8 cellular contexts compared by ENCODE assay signal in genomic region chr19:16445238-16446107, GRCh38. TPM values are rescaled to one million over a fixed set of nuclear protein-coding genes. Genes with fewer than 3 reads are reported as not detected.
DNase-seq lines count a peak whose midpoint lies in the region; ATAC-seq, FAIRE-seq and TF ChIP-seq lines count a peak whose summit lies in the region.

No MANE protein-coding gene starts in this region.

- H3K27me3 ChIP-seq in HepG2 (ENCODE audit: control insufficient read depth in 1 of 2, insufficient read depth in 2 of 2, low read length in 2 of 2) (no peaks in the 10 kb centered on the region), right lobe of liver (no peaks in the 10 kb centered on the region), Karpas-422 (ENCODE audit: low read length) (no peaks in the 10 kb centered on the region), tibial nerve (no peaks in the 10 kb centered on the region)

- H3K4me1 ChIP-seq in HepG2 (ENCODE audit: insufficient read depth, low read length): peaks cover 44% of the 10 kb centered on the region
- peaks cover 0 to 23% (median 9%) of the 10 kb centered on the region in 4 donors for H3K4me1 ChIP-seq in right lobe of liver
- peaks cover 87% of the 10 kb centered on the region for H3K4me1 ChIP-seq in Karpas-422 (ENCODE audit: low read length)
- peaks cover 0 to 69% (median 34%) of the 10 kb centered on the region in 4 donors for H3K4me1 ChIP-seq in tibial nerve

- peak overlapping the region; percentile 70 for H3K27ac Mint-ChIP-seq in central memory CD8-positive, alpha-beta T cell (ENCODE audit: low read depth)

- FAIRE-seq in HepG2 (lab: Jason Lieb, UNC): no peak

- H3K9me2 ChIP-seq in Karpas-422 (replicated peaks; ENCODE audit: insufficient read depth, low read length): no peaks in the 10 kb centered on the region

- H3K4me3 ChIP-seq in HepG2 (replicated peaks in 1 of 3; ENCODE audit: insufficient read depth in 1 of 3, low read depth in 2 of 3, low read length in 3 of 3) (no peak overlapping the region), right lobe of liver (no peak overlapping the region), Karpas-422 (ENCODE audit: low read length) (peak overlapping the region; percentile 49), tibial nerve (no peak overlapping the region)

- no peak overlapping the region for H3K4me2 ChIP-seq in HepG2 (ENCODE audit: low read depth, low read length)
- peak overlapping the region; percentile 73 for H3K4me2 ChIP-seq in Karpas-422 (ENCODE audit: low read depth, low read length, poor library complexity, severe bottlenecking)

- 92% methylated on average over 13 of the region's 14 CpGs for WGBS in HepG2 (ENCODE audit: low lambda C conversion rate)
- 76% methylated on average over 10 of the region's 14 CpGs for WGBS in right lobe of liver (ENCODE audit: insufficient coverage, low coverage, low lambda C conversion rate, missing lambda C conversion rate)
- 66 to 75% methylated on average over 13 to 14 of the region's 14 CpGs for WGBS in tibial nerve, 2 donors

- H3K79me2 ChIP-seq in HepG2 (ENCODE audit: insufficient read depth, low read length) (peaks cover 81% of the 10 kb centered on the region), Karpas-422 (ENCODE audit: low read length) (peaks cover 51% of the 10 kb centered on the region)

- TF ChIP-seq RAD21 in HepG2 (CRISPR knock-in tag; IDR thresholded peaks at IDR 0.05): peak; percentile 44; the same call in 1 of the 2 replicates

- H3K9me3 ChIP-seq in HepG2 (ENCODE audit: low read length) (no peaks in the 10 kb centered on the region), right lobe of liver (no peaks in the 10 kb centered on the region), Karpas-422 (ENCODE audit: low read length) (no peaks in the 10 kb centered on the region), tibial nerve (no peaks in the 10 kb centered on the region)

- H3K36me3 Mint-ChIP-seq in central memory CD8-positive, alpha-beta T cell (ENCODE audit: insufficient read depth): peaks cover 22% of the 10 kb centered on the region

- peaks cover 4% of the 10 kb centered on the region for H3K9me3 Mint-ChIP-seq in central memory CD8-positive, alpha-beta T cell

- peak; percentile 57 for ATAC-seq in HepG2
- ATAC-seq in right lobe of liver: no peak
- ATAC-seq in central memory CD8-positive, alpha-beta T cell (replicated peaks; ENCODE audit: extremely low read depth, poor library complexity, severe bottlenecking): no peak
- no peak for ATAC-seq in HG02885 (IDR thresholded peaks at IDR 0.05; ENCODE audit: poor library complexity, unreplicated experiment)

- peaks cover 60% of the 10 kb centered on the region for H3K4me1 Mint-ChIP-seq in central memory CD8-positive, alpha-beta T cell

- H3K27me3 Mint-ChIP-seq in central memory CD8-positive, alpha-beta T cell: no peaks in the 10 kb centered on the region

- H2AFZ ChIP-seq in HepG2 (ENCODE audit: low read length) (no peak overlapping the region), Karpas-422 (ENCODE audit: low read length) (no peak overlapping the region)

- H3K27ac ChIP-seq in HepG2 (ENCODE audit: extremely low read length, insufficient read depth, low read length) (no peak overlapping the region), right lobe of liver (no peak overlapping the region), Karpas-422 (ENCODE audit: low read length) (peak overlapping the region; percentile 99), tibial nerve (peak overlapping the region in 3 of 4 donors; percentile 42 to 66 (median 63))

- peaks cover 10% of the 10 kb centered on the region; the same call in 1 of the 2 replicates for H4K20me1 ChIP-seq in HepG2 (ENCODE audit: insufficient read depth, low read length)
- no peaks in the 10 kb centered on the region; the same call in 1 of the 2 replicates for H4K20me1 ChIP-seq in Karpas-422 (ENCODE audit: insufficient read depth, low read depth, low read length)

- CTCF ChIA-PET in HepG2 (lab: Yijun Ruan, JAX; ENCODE audit: low intra/inter-chr PET ratio, low total read pairs): no interaction called here

- peak; percentile 58 for TF ChIP-seq CTCF in HepG2 (CRISPR knock-in tag; IDR thresholded peaks at IDR 0.05)
- TF ChIP-seq CTCF in right lobe of liver (IDR thresholded peaks at IDR 0.05): no peak
- no peak for TF ChIP-seq CTCF in tibial nerve (IDR thresholded peaks at IDR 0.05)

- DNase-seq in HepG2 (ENCODE audit: low spot score) (peak; percentile 32), right lobe of liver (no peak), Karpas-422 (peak; percentile 93), tibial nerve (ENCODE audit: low spot score in 2 of 2) (no peak), NCI-H2029 (lab: John Stamatoyannopoulos, UW) (no peak)
- no peak for DNase-seq in central memory CD8-positive, alpha-beta T cell (ENCODE audit: low spot score in 2 of 2)
- no peak for DNase-seq in stimulated activated CD4-positive, alpha-beta T cell treated with anti-CD3 and anti-CD28 coated beads, Interleukin-2, amount 100 ng/mL, for 24 hours

- H3K4me3 Mint-ChIP-seq in central memory CD8-positive, alpha-beta T cell: no peak overlapping the region

- no TSS peak for BruUV-seq in HepG2 (replicated peaks; lab: Mats Ljungman, UMichigan)

- in situ Hi-C loops in HepG2 (cut with HindIII; ENCODE audit: extremely low pct_ligation_motif_present, low pct_unique_long_range_greater_than_20kb): no loop called here

- TF ChIP-seq POLR2A in HepG2 (IDR thresholded peaks at IDR 0.05; ENCODE audit: insufficient read depth in 1 of 2, low read depth in 2 of 2, low read length in 2 of 2) (no peak), right lobe of liver (IDR thresholded peaks at IDR 0.05) (no peak), tibial nerve (IDR thresholded peaks at IDR 0.05) (no peak)

- H3K36me3 ChIP-seq in HepG2 (replicated peaks in 1 of 2; ENCODE audit: control insufficient read depth in 1 of 2, insufficient read depth in 2 of 2, low read length in 2 of 2) (peaks cover 3 to 17% of the 10 kb centered on the region in 2 experiments; a peak in 4 of 5 replicates), right lobe of liver (peaks cover 0 to 9% (median 0%) of the 10 kb centered on the region in 4 donors), Karpas-422 (ENCODE audit: insufficient read depth, low read length) (peaks cover 6% of the 10 kb centered on the region; the same call in 1 of the 2 replicates), tibial nerve (peaks cover 0 to 13% (median 0%) of the 10 kb centered on the region in 3 donors)

- intact Hi-C loops in HepG2 (cut with micrococcal nuclease; ENCODE audit: unreplicated experiment): loop anchor here (2.0 to 10.0 kb wide), 2 partner anchors 19 to 49 kb away; partner anchors contain the start of genes C19orf44 and CALR3
- intact Hi-C loops in right lobe of liver (cut with DNase I): no loop called here

- H3K9ac ChIP-seq in HepG2 (ENCODE audit: insufficient read depth, low read depth, low read length): no peak overlapping the region
- peak overlapping the region; percentile 86 for H3K9ac ChIP-seq in Karpas-422 (ENCODE audit: low read length)

- TF ChIP-seq EP300 in HepG2 (IDR thresholded peaks at IDR 0.05; ENCODE audit: low read depth in 2 of 2, low read length in 2 of 2) (no peak), HepG2 (CRISPR knock-in tag; IDR thresholded peaks at IDR 0.05; ENCODE audit: borderline replicate concordance) (no peak), tibial nerve (IDR thresholded peaks at IDR 0.05) (no peak)

- POLR2A ChIA-PET in HepG2 (lab: Yijun Ruan, JAX): interaction anchor here (1.1 kb wide), 1 partner anchor 12 kb away, joined by 4 read pairs; no protein-coding TSS in a partner anchor

RNA-seq across cellular contexts. Expression of gene EPS15L1, which starts 26.3 kb away (rescaled TPM):
- total RNA-seq in HepG2 (2016; rRNA removed; fragmentation: Illumina TruSeq; extraction: Trizol) (7.0 and 8.6 TPM in 2 replicates), right lobe of liver (10 to 100 TPM in 4 of 6 experiments, 1 to 10 TPM in 2; 6.3 to 22.5 (median 13.8) TPM), tibial nerve (10 to 100 TPM; 29.1 to 41.5 (median 33.3) TPM)
- 3.7 and 4.1 TPM in 2 replicates for total RNA-seq in HepG2 (2016; cell fraction: cytosol; rRNA removed; fragmentation: Illumina TruSeq; extraction: Trizol; ENCODE audit: low read depth)
- 8.4 and 8.7 TPM in 2 replicates for total RNA-seq in HepG2 (2016; cell fraction: insoluble cytoplasmic fraction; rRNA removed; fragmentation: Illumina TruSeq; extraction: Trizol)
- total RNA-seq in HepG2 (2016; cell fraction: membrane; rRNA removed; fragmentation: Illumina TruSeq; extraction: Trizol): 5.5 and 7.2 TPM in 2 replicates
- 16.1 and 18.4 TPM in 2 replicates for total RNA-seq in HepG2 (2016; cell fraction: nucleus; rRNA removed; fragmentation: Illumina TruSeq; extraction: Trizol)
- polyA plus RNA-seq in HepG2 (2011; rRNA removed): 14.0 and 16.5 TPM in 2 replicates
- 8.2 and 8.5 TPM in 2 replicates for polyA plus RNA-seq in HepG2 (2011; cell fraction: cytosol; rRNA removed)
- polyA plus RNA-seq in HepG2 (2011; cell fraction: nucleus; rRNA removed): 28.2 and 31.7 TPM in 2 replicates
- polyA plus RNA-seq in HepG2 (2012): 23.7 and 24.6 TPM in 2 replicates
- polyA plus RNA-seq in HepG2 (2016; cell fraction: cytosol; fragmentation: Illumina TruSeq; extraction: Trizol; ENCODE audit: low read depth): 2.8 TPM in 2 replicates
- polyA plus RNA-seq in HepG2 (2016; cell fraction: insoluble cytoplasmic fraction; fragmentation: Illumina TruSeq; extraction: Trizol; ENCODE audit: low read depth): 18.3 and 21.1 TPM in 2 replicates
- 3.9 and 5.1 TPM in 2 replicates for polyA plus RNA-seq in HepG2 (2016; cell fraction: membrane; fragmentation: Illumina TruSeq; extraction: Trizol; ENCODE audit: low read depth)
- polyA plus RNA-seq in HepG2 (2016; cell fraction: nucleus; fragmentation: Illumina TruSeq; extraction: Trizol; ENCODE audit: insufficient read depth, low read depth): 25.3 and 31.3 TPM in 2 replicates
- 22.5 and 23.7 TPM in 2 replicates for polyA minus RNA-seq in HepG2 (2011; rRNA and poly(A)+ RNA removed; ENCODE audit: low replicate concordance)
- polyA minus RNA-seq in HepG2 (2011; cell fraction: cytosol; rRNA and poly(A)+ RNA removed): 13.0 and 19.8 TPM in 2 replicates
- polyA minus RNA-seq in HepG2 (2011; cell fraction: nucleus; rRNA and poly(A)+ RNA removed): 31.8 and 42.8 TPM in 2 replicates
- 35.9 and 65.5 TPM in 2 replicates for total RNA-seq in Karpas-422 (2014; rRNA removed; shearing (Covaris generic); ENCODE audit: low replicate concordance)

RNA-seq across cellular contexts. Expression of gene CALR3, which starts 50.5 kb away (rescaled TPM):
- total RNA-seq in HepG2 (2016; rRNA removed; fragmentation: Illumina TruSeq; extraction: Trizol): not detected in 2 replicates
- total RNA-seq in HepG2 (2016; cell fraction: cytosol; rRNA removed; fragmentation: Illumina TruSeq; extraction: Trizol; ENCODE audit: low read depth): not detected in 2 replicates
- total RNA-seq in HepG2 (2016; cell fraction: insoluble cytoplasmic fraction; rRNA removed; fragmentation: Illumina TruSeq; extraction: Trizol): not detected in 2 replicates
- not detected in 2 replicates for total RNA-seq in HepG2 (2016; cell fraction: membrane; rRNA removed; fragmentation: Illumina TruSeq; extraction: Trizol)
- not detected in 2 replicates for total RNA-seq in HepG2 (2016; cell fraction: nucleus; rRNA removed; fragmentation: Illumina TruSeq; extraction: Trizol)
- not detected in 2 replicates for polyA plus RNA-seq in HepG2 (2011; rRNA removed)
- polyA plus RNA-seq in HepG2 (2011; cell fraction: cytosol; rRNA removed): not detected in 2 replicates
- polyA plus RNA-seq in HepG2 (2011; cell fraction: nucleus; rRNA removed): not detected in 2 replicates
- 0.16 TPM in 1 of 2 replicates, not detected in the other for polyA plus RNA-seq in HepG2 (2012)
- polyA plus RNA-seq in HepG2 (2016; cell fraction: cytosol; fragmentation: Illumina TruSeq; extraction: Trizol; ENCODE audit: low read depth): not detected in 2 replicates
- not detected in 2 replicates for polyA plus RNA-seq in HepG2 (2016; cell fraction: insoluble cytoplasmic fraction; fragmentation: Illumina TruSeq; extraction: Trizol; ENCODE audit: low read depth)
- not detected in 2 replicates for polyA plus RNA-seq in HepG2 (2016; cell fraction: membrane; fragmentation: Illumina TruSeq; extraction: Trizol; ENCODE audit: low read depth)
- polyA plus RNA-seq in HepG2 (2016; cell fraction: nucleus; fragmentation: Illumina TruSeq; extraction: Trizol; ENCODE audit: insufficient read depth, low read depth): not detected in 2 replicates
- not detected in 2 replicates for polyA minus RNA-seq in HepG2 (2011; rRNA and poly(A)+ RNA removed; ENCODE audit: low replicate concordance)
- polyA minus RNA-seq in HepG2 (2011; cell fraction: cytosol; rRNA and poly(A)+ RNA removed): not detected in 2 replicates
- not detected in 2 replicates for polyA minus RNA-seq in HepG2 (2011; cell fraction: nucleus; rRNA and poly(A)+ RNA removed)
- not detected for total RNA-seq in right lobe of liver
- total RNA-seq in Karpas-422 (2014; rRNA removed; shearing (Covaris generic); ENCODE audit: low replicate concordance): 0.71 TPM in 1 of 2 replicates, not detected in the other
- not detected for total RNA-seq in tibial nerve

RNA-seq across cellular contexts. Expression of gene C19orf44, which starts 50.7 kb away (rescaled TPM):
- 3.6 and 4.3 TPM in 2 replicates for total RNA-seq in HepG2 (2016; rRNA removed; fragmentation: Illumina TruSeq; extraction: Trizol)
- total RNA-seq in HepG2 (2016; cell fraction: cytosol; rRNA removed; fragmentation: Illumina TruSeq; extraction: Trizol; ENCODE audit: low read depth): 2.6 and 3.0 TPM in 2 replicates
- total RNA-seq in HepG2 (2016; cell fraction: insoluble cytoplasmic fraction; rRNA removed; fragmentation: Illumina TruSeq; extraction: Trizol): 2.7 and 3.1 TPM in 2 replicates
- total RNA-seq in HepG2 (2016; cell fraction: membrane; rRNA removed; fragmentation: Illumina TruSeq; extraction: Trizol): 1.9 and 2.2 TPM in 2 replicates
- total RNA-seq in HepG2 (2016; cell fraction: nucleus; rRNA removed; fragmentation: Illumina TruSeq; extraction: Trizol): 4.6 and 4.8 TPM in 2 replicates
- 3.2 and 4.1 TPM in 2 replicates for polyA plus RNA-seq in HepG2 (2011; rRNA removed)
- 3.3 and 3.5 TPM in 2 replicates for polyA plus RNA-seq in HepG2 (2011; cell fraction: cytosol; rRNA removed)
- polyA plus RNA-seq in HepG2 (2011; cell fraction: nucleus; rRNA removed): 10.6 and 11.2 TPM in 2 replicates
- 3.4 and 5.4 TPM in 2 replicates for polyA plus RNA-seq in HepG2 (2012)
- 0.60 and 0.90 TPM in 2 replicates for polyA plus RNA-seq in HepG2 (2016; cell fraction: cytosol; fragmentation: Illumina TruSeq; extraction: Trizol; ENCODE audit: low read depth)
- polyA plus RNA-seq in HepG2 (2016; cell fraction: insoluble cytoplasmic fraction; fragmentation: Illumina TruSeq; extraction: Trizol; ENCODE audit: low read depth): 3.6 and 4.3 TPM in 2 replicates
- 1.5 TPM in 2 replicates for polyA plus RNA-seq in HepG2 (2016; cell fraction: membrane; fragmentation: Illumina TruSeq; extraction: Trizol; ENCODE audit: low read depth)
- polyA plus RNA-seq in HepG2 (2016; cell fraction: nucleus; fragmentation: Illumina TruSeq; extraction: Trizol; ENCODE audit: insufficient read depth, low read depth): 10.2 and 12.1 TPM in 2 replicates
- 2.9 and 3.4 TPM in 2 replicates for polyA minus RNA-seq in HepG2 (2011; rRNA and poly(A)+ RNA removed; ENCODE audit: low replicate concordance)
- 2.4 and 4.4 TPM in 2 replicates for polyA minus RNA-seq in HepG2 (2011; cell fraction: cytosol; rRNA and poly(A)+ RNA removed)
- polyA minus RNA-seq in HepG2 (2011; cell fraction: nucleus; rRNA and poly(A)+ RNA removed): 6.7 and 8.1 TPM in 2 replicates
- total RNA-seq in right lobe of liver: 1 to 10 TPM; 1.8 to 4.3 (median 2.5) TPM
- 4.7 and 15.1 TPM in 2 replicates for total RNA-seq in Karpas-422 (2014; rRNA removed; shearing (Covaris generic); ENCODE audit: low replicate concordance)
- 10 to 100 TPM; 13.4 to 19.0 (median 15.8) TPM for total RNA-seq in tibial nerve

Comparison
In these comparisons a context has a peak if more than half of its experiments do, and no peak if none do; other contexts are left out.
1. DNase-seq: peak in HepG2 (single experiment) and Karpas-422 (single experiment); none in right lobe of liver (0 of 3), central memory CD8-positive, alpha-beta T cell (0 of 2), tibial nerve (0 of 2), stimulated activated CD4-positive, alpha-beta T cell treated with anti-CD3 and anti-CD28 coated beads, Interleukin-2, amount 100 ng/mL, for 24 hours (0 of 2) and NCI-H2029 (single experiment).
2. H3K27ac ChIP-seq: peak in Karpas-422 (single experiment) and tibial nerve (3 of 4); none in HepG2 (single experiment) and right lobe of liver (0 of 3).